Comparison of ENCODE assay signal across 1 cellular context in the genomic region with DNA sequence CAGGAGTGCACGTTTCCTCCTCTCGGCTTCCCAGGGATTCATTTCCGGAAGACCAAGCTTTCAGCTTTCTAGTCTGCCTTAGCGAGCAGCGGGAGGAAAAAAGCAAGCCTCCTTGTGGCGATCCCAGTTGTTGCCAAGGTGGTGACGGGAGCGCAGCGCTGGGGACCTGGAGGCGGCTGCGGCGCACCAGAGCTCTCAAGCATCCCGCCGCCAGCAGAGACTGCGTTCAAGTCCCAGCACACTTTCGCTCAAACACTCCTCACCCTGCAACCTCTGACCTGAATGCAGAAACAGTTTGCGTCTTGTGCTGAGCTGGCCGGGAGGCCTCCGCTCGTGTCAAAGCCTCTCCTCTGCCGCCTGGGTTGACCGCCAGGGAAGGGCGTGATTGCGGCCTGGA.
TF ChIP-seq lines count a peak whose summit lies in the region.

No MANE protein-coding gene starts in this region.

TF ChIP-seq in GM23338, 12 proteins besides CTCF, POLR2A, EP300 and RAD21:
- TF ChIP-seq, protein P1, sequence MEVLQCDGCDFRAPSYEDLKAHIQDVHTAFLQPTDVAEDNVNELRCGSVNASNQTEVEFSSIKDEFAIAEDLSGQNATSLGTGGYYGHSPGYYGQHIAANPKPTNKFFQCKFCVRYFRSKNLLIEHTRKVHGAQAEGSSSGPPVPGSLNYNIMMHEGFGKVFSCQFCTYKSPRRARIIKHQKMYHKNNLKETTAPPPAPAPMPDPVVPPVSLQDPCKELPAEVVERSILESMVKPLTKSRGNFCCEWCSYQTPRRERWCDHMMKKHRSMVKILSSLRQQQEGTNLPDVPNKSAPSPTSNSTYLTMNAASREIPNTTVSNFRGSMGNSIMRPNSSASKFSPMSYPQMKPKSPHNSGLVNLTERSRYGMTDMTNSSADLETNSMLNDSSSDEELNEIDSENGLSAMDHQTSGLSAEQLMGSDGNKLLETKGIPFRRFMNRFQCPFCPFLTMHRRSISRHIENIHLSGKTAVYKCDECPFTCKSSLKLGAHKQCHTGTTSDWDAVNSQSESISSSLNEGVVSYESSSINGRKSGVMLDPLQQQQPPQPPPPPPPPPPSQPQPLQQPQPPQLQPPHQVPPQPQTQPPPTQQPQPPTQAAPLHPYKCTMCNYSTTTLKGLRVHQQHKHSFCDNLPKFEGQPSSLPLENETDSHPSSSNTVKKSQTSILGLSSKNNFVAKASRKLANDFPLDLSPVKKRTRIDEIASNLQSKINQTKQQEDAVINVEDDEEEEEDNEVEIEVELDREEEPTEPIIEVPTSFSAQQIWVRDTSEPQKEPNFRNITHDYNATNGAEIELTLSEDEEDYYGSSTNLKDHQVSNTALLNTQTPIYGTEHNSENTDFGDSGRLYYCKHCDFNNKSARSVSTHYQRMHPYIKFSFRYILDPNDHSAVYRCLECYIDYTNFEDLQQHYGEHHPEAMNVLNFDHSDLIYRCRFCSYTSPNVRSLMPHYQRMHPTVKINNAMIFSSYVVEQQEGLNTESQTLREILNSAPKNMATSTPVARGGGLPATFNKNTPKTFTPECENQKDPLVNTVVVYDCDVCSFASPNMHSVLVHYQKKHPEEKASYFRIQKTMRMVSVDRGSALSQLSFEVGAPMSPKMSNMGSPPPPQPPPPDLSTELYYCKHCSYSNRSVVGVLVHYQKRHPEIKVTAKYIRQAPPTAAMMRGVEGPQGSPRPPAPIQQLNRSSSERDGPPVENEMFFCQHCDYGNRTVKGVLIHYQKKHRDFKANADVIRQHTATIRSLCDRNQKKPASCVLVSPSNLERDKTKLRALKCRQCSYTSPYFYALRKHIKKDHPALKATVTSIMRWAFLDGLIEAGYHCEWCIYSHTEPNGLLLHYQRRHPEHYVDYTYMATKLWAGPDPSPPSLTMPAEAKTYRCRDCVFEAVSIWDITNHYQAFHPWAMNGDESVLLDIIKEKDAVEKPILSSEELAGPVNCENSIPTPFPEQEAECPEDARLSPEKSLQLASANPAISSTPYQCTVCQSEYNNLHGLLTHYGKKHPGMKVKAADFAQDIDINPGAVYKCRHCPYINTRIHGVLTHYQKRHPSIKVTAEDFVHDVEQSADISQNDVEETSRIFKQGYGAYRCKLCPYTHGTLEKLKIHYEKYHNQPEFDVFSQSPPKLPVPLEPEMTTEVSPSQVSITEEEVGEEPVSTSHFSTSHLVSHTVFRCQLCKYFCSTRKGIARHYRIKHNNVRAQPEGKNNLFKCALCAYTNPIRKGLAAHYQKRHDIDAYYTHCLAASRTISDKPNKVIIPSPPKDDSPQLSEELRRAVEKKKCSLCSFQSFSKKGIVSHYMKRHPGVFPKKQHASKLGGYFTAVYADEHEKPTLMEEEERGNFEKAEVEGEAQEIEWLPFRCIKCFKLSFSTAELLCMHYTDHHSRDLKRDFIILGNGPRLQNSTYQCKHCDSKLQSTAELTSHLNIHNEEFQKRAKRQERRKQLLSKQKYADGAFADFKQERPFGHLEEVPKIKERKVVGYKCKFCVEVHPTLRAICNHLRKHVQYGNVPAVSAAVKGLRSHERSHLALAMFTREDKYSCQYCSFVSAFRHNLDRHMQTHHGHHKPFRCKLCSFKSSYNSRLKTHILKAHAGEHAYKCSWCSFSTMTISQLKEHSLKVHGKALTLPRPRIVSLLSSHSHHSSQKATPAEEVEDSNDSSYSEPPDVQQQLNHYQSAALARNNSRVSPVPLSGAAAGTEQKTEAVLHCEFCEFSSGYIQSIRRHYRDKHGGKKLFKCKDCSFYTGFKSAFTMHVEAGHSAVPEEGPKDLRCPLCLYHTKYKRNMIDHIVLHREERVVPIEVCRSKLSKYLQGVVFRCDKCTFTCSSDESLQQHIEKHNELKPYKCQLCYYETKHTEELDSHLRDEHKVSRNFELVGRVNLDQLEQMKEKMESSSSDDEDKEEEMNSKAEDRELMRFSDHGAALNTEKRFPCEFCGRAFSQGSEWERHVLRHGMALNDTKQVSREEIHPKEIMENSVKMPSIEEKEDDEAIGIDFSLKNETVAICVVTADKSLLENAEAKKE (CRISPR knock-in tag; IDR thresholded peaks at IDR 0.05): no peak
- TF ChIP-seq EZH2 (IDR thresholded peaks at IDR 0.05; ENCODE audit: low read depth, unreplicated experiment): peak; percentile 89
- TF ChIP-seq CREB1 (CRISPR knock-in tag; IDR thresholded peaks at IDR 0.05; ENCODE audit: low read depth): no peak
- TF ChIP-seq JUNB (IDR thresholded peaks at IDR 0.05; ENCODE audit: unreplicated experiment): no peak
- no peak for TF ChIP-seq ZNF114 (CRISPR knock-in tag; IDR thresholded peaks at IDR 0.05)
- no peak for TF ChIP-seq ZNF331 (CRISPR knock-in tag; IDR thresholded peaks at IDR 0.05; ENCODE audit: low read depth)
- TF ChIP-seq, protein P2, sequence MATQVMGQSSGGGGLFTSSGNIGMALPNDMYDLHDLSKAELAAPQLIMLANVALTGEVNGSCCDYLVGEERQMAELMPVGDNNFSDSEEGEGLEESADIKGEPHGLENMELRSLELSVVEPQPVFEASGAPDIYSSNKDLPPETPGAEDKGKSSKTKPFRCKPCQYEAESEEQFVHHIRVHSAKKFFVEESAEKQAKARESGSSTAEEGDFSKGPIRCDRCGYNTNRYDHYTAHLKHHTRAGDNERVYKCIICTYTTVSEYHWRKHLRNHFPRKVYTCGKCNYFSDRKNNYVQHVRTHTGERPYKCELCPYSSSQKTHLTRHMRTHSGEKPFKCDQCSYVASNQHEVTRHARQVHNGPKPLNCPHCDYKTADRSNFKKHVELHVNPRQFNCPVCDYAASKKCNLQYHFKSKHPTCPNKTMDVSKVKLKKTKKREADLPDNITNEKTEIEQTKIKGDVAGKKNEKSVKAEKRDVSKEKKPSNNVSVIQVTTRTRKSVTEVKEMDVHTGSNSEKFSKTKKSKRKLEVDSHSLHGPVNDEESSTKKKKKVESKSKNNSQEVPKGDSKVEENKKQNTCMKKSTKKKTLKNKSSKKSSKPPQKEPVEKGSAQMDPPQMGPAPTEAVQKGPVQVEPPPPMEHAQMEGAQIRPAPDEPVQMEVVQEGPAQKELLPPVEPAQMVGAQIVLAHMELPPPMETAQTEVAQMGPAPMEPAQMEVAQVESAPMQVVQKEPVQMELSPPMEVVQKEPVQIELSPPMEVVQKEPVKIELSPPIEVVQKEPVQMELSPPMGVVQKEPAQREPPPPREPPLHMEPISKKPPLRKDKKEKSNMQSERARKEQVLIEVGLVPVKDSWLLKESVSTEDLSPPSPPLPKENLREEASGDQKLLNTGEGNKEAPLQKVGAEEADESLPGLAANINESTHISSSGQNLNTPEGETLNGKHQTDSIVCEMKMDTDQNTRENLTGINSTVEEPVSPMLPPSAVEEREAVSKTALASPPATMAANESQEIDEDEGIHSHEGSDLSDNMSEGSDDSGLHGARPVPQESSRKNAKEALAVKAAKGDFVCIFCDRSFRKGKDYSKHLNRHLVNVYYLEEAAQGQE (IDR thresholded peaks at IDR 0.05; ENCODE audit: unreplicated experiment): no peak
- TF ChIP-seq EZH2phosphoT487 (IDR thresholded peaks at IDR 0.05; ENCODE audit: unreplicated experiment): no peak
